1 cellular context compared by ENCODE assay signal in genomic region chr17:43822566-43823190, GRCh38.
TF ChIP-seq lines count a peak whose summit lies in the region.

No MANE protein-coding gene starts in this region.

TF ChIP-seq in IMR-90, 13 proteins besides CTCF, POLR2A, EP300 and RAD21:
- no peak for TF ChIP-seq MXI1 (IDR thresholded peaks at IDR 0.05; ENCODE audit: borderline replicate concordance, low read depth, low read length)
- TF ChIP-seq NFE2L2 (IDR thresholded peaks at IDR 0.05; ENCODE audit: low read depth, low read length): no peak
- TF ChIP-seq SMC3 (IDR thresholded peaks at IDR 0.05; ENCODE audit: low read depth, low read length): no peak
- no peak for TF ChIP-seq RFX5 (IDR thresholded peaks at IDR 0.05; ENCODE audit: low read depth, low read length)
- no peak for TF ChIP-seq CEBPB (IDR thresholded peaks at IDR 0.05; ENCODE audit: low read depth, low read length)
- no peak for TF ChIP-seq CHD1 (IDR thresholded peaks at IDR 0.05; ENCODE audit: low read depth, low read length)
